Comparison of ENCODE assay signal across 1 cellular context in the genomic region with DNA sequence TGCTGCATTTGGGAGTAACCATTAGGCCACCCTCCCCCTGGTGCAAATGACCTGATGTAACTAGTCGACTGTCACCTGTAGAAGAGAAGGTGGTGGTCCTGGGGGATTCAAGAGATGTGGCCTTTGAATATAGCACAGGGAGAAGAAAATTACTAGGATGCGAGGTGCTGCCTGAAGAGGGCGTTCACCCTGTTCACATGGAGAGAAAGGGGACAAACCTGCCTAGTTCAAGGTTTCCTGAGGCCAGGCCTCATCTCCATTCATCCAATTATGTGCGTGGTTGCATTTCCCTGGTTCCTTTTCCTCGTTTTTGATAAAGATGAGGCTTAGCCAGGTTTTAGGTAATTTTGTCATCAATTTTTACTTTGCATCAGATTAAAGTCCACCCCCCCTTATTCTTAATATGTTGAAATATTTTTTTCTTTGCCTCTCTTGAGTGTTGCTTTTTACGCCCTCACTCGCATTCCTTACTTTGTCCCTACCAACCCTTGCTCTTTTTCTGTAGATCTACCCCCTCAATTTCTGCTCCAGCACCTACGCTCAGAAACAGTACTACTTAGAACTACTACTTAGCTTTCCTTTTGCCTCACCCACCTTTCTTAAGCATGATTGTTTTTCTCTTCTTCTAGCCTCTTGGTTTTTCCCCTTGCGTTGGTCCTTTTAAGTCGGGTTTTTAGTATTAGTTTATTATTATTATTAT.
TF ChIP-seq lines count a peak whose summit lies in the region.

No MANE protein-coding gene starts in this region.

TF ChIP-seq in H1, 55 proteins besides CTCF, POLR2A, EP300 and RAD21:
- no peak for TF ChIP-seq HDAC6 (IDR thresholded peaks at IDR 0.05; ENCODE audit: low read depth, low read length)
- TF ChIP-seq JUND (IDR thresholded peaks at IDR 0.05; ENCODE audit: low read length), result no peak
- TF ChIP-seq HDAC2 (IDR thresholded peaks at IDR 0.05; ENCODE audit: borderline replicate concordance in 1 of 2, low read depth in 2 of 2, low read length in 2 of 2), result no peak
